18 cellular contexts compared by ENCODE assay signal in genomic region chr7:158384746-158385145, GRCh38.
A peak's percentile ranks its signal among the peaks of the same experiment; 100 is the strongest.
DNase-seq lines count a peak whose midpoint lies in the region; ATAC-seq lines count a peak whose summit lies in the region.
"Had no signal": no experiment of that assay in that cellular context is flagged by ENCODE, and none has a peak within 500 bp of the region (broad histone marks: within the 10 kb centered on the region; RNA-seq: fewer than 3 reads in every experiment).

No MANE protein-coding gene starts in this region.

- DNase-seq in NCI-H2081 (lab: John Stamatoyannopoulos, UW): peak; percentile 40 to 79
- no peak for DNase-seq in NCI-H2081 treated with DMSO at 0.1 percent for 48 hours (lab: John Stamatoyannopoulos, UW)
- peak; percentile 60 for DNase-seq in NCI-H146 (lab: John Stamatoyannopoulos, UW)
- peak; percentile 78 for DNase-seq in NCI-H345 treated with DMSO at 0.1 percent for 48 hours (lab: John Stamatoyannopoulos, UW; ENCODE audit: unreplicated experiment)
- peak; percentile 49 for DNase-seq in left kidney (ENCODE audit: low read depth, low spot score)
- DNase-seq in stimulated activated CD4-positive, alpha-beta T cell treated with anti-CD3 and anti-CD28 coated beads, Interleukin-2, amount 100 ng/mL, for 24 hours: no peak
- no peak for DNase-seq in T-cell
- DNase-seq: CD4-positive, CD25-positive, alpha-beta regulatory T cell; DMS153; EL; MM.1S; NCI-H1092; NCI-H2029 treated with DMSO at 0.1 percent for 48 hours; NCI-H226; SJCRH30 had no signal

- ATAC-seq in GM21723 (IDR thresholded peaks at IDR 0.05; ENCODE audit: unreplicated experiment): no peak
- ATAC-seq in T-cell (replicated peaks in 1 of 4): no peak

- CTCF ChIA-PET in T-cell (lab: Charles Lee): no interaction called here

- POLR2A ChIA-PET in T-cell (lab: Charles Lee): no interaction called here

- H3K27me3 Mint-ChIP-seq in T-cell: peaks cover 3 to 7% of the 10 kb centered on the region in 2 donors
- H3K27me3 Mint-ChIP-seq: CD4-positive, CD25-positive, alpha-beta regulatory T cell had no signal

- peaks cover 4 to 6% (median 4%) of the 10 kb centered on the region in 3 donors for H3K9me3 Mint-ChIP-seq in T-cell

- H3K27ac Mint-ChIP-seq in T-cell: no peak overlapping the region
- H3K27ac Mint-ChIP-seq: B cell; CD4-positive, CD25-positive, alpha-beta regulatory T cell; T-helper 1 cell treated with Interleukin-12 subunit alpha and Interleukin-12 subunit beta and Interleukin-4 antibody, amounts not matched to agents 30 μg/mL and 1 μg/mL, for 36 hours had no signal

- no peak overlapping the region for H3K4me3 Mint-ChIP-seq in T-cell
- H3K4me3 Mint-ChIP-seq: B cell; CD4-positive, CD25-positive, alpha-beta regulatory T cell; T-helper 1 cell treated with Interleukin-12 subunit alpha and Interleukin-12 subunit beta and Interleukin-4 antibody, amounts not matched to agents 30 μg/mL and 1 μg/mL, for 36 hours had no signal

- H3K4me1 Mint-ChIP-seq in T-cell: no peaks in the 10 kb centered on the region
- H3K4me1 Mint-ChIP-seq: B cell; CD4-positive, CD25-positive, alpha-beta regulatory T cell had no signal

- H3K36me3 Mint-ChIP-seq in T-cell: no peaks in the 10 kb centered on the region
- H3K36me3 Mint-ChIP-seq: CD4-positive, CD25-positive, alpha-beta regulatory T cell had no signal

Comparison
In these comparisons a context has a peak if more than half of its experiments do, and no peak if none do; other contexts are left out.
1. DNase-seq: peak in NCI-H2081 (2 of 2), NCI-H146 (single experiment), NCI-H345 treated with DMSO at 0.1 percent for 48 hours (single experiment) and left kidney (single experiment); none in NCI-H2081 treated with DMSO at 0.1 percent for 48 hours (single experiment), stimulated activated CD4-positive, alpha-beta T cell treated with anti-CD3 and anti-CD28 coated beads, Interleukin-2, amount 100 ng/mL, for 24 hours (0 of 2) and T-cell (0 of 34).